1 cellular context compared by ENCODE assay signal in genomic region chr16:4570688-4571321, GRCh38.
TF ChIP-seq lines count a peak whose summit lies in the region.

No MANE protein-coding gene starts in this region.

TF ChIP-seq in GM23338, 12 proteins besides CTCF, POLR2A, EP300 and RAD21 (continued from another document):
- TF ChIP-seq ZNF462 (CRISPR knock-in tag; IDR thresholded peaks at IDR 0.05), result no peak
- TF ChIP-seq NANOG (IDR thresholded peaks at IDR 0.05; ENCODE audit: borderline replicate concordance), result 0 out of 2 replicates have a peak, but pooled peaks have one; percentile 15
- no peak for TF ChIP-seq EZH2phosphoT487 (IDR thresholded peaks at IDR 0.05; ENCODE audit: unreplicated experiment)
- no peak for TF ChIP-seq EZH2 (IDR thresholded peaks at IDR 0.05; ENCODE audit: low read depth, unreplicated experiment)
- TF ChIP-seq JUNB (IDR thresholded peaks at IDR 0.05; ENCODE audit: unreplicated experiment), result no peak
- TF ChIP-seq CREB1 (CRISPR knock-in tag; IDR thresholded peaks at IDR 0.05; ENCODE audit: low read depth), result peak; percentile 75
- no peak for TF ChIP-seq ZNF114 (CRISPR knock-in tag; IDR thresholded peaks at IDR 0.05)
- TF ChIP-seq STAT1 (IDR thresholded peaks at IDR 0.05; ENCODE audit: unreplicated experiment), result no peak
